In genomic region chr6:15427360-15428070, GRCh38 we compare ENCODE assay signal across 10 cellular contexts.
DNase-seq lines count a peak whose midpoint lies in the region; ATAC-seq, FAIRE-seq and TF ChIP-seq lines count a peak whose summit lies in the region.
"Had no signal": no experiment of that assay in that cellular context is flagged by ENCODE, and none has a peak within 500 bp of the region (broad histone marks: within the 10 kb centered on the region; RNA-seq: fewer than 3 reads in every experiment).

No MANE protein-coding gene starts in this region.

- H3K27ac ChIP-seq in C4-2B (peak overlapping the region; percentile 47; the same call in 1 of the 2 replicates), RWPE1 (no peak overlapping the region), iPS-18a (ENCODE audit: low read length) (peak overlapping the region; percentile 32), kidney (ENCODE audit: low read depth in 2 of 2, low read length in 2 of 2) (no peak overlapping the region)
- H3K27ac ChIP-seq: upper lobe of left lung had no signal

- H3K4me3 ChIP-seq in HFF-Myc (replicated peaks; ENCODE audit: low read depth, low read length) (no peak overlapping the region), iPS-18a (ENCODE audit: low read length) (no peak overlapping the region), kidney (ENCODE audit: low read length in 2 of 2) (no peak overlapping the region)
- H3K4me3 ChIP-seq: upper lobe of left lung had no signal

- FAIRE-seq in kidney (lab: Jason Lieb, UNC), result no peak

- in situ Hi-C loops in ACHN (cut with HindIII; ENCODE audit: low pct_ligation_motif_present, low pct_unique_long_range_greater_than_20kb, low sequenced_read_pairs), result no loop called here

- CTCF ChIA-PET in RWPE1 (lab: Yijun Ruan, JAX), result no interaction called here

- POLR2A ChIA-PET in RWPE1 (lab: Yijun Ruan, JAX; ENCODE audit: low non-redundant PET), result no interaction called here

- ATAC-seq in HG03565 (IDR thresholded peaks at IDR 0.05; ENCODE audit: unreplicated experiment), result no peak

- TF ChIP-seq CTCF in C4-2B (conservative IDR thresholded peaks at IDR 0.05), result no peak
- no peak for TF ChIP-seq CTCF in HFF-Myc (IDR thresholded peaks at IDR 0.05; ENCODE audit: low read depth, low read length, missing control alignments)
- no peak for TF ChIP-seq CTCF in RWPE1 (conservative IDR thresholded peaks at IDR 0.05; ENCODE audit: low read depth)
- TF ChIP-seq CTCF in kidney (IDR thresholded peaks at IDR 0.05; ENCODE audit: borderline replicate concordance, extremely low read depth, insufficient read depth), result no peak

- H3K36me3 ChIP-seq in iPS-18a (ENCODE audit: control insufficient read depth, low read depth, low read length) (no peaks in the 10 kb centered on the region), kidney (ENCODE audit: control insufficient read depth in 1 of 2, insufficient read depth in 2 of 2, low read length in 2 of 2) (no peaks in the 10 kb centered on the region)
- H3K36me3 ChIP-seq: upper lobe of left lung had no signal

- no peaks in the 10 kb centered on the region for H3K27me3 ChIP-seq in iPS-18a (ENCODE audit: control insufficient read depth, insufficient read depth, low read length)
- H3K27me3 ChIP-seq: upper lobe of left lung had no signal

- DNase-seq in HFF-Myc (ENCODE audit: extremely low read depth, low read depth) (peak; percentile 75), RWPE1 (ENCODE audit: low spot score) (peak; percentile 4), ACHN (no peak), kidney (no peak), 8988T (no peak)
- DNase-seq: NCI-H1105, upper lobe of left lung had no signal

- H3K4me1 ChIP-seq in iPS-18a (ENCODE audit: control insufficient read depth, low read depth, low read length) (peaks cover 68% of the 10 kb centered on the region), kidney (ENCODE audit: control insufficient read depth in 1 of 2, insufficient read depth in 1 of 2, low read depth in 1 of 2, low read length in 2 of 2) (peaks cover 0 to 7% of the 10 kb centered on the region in 2 donors)

- H3K9me3 ChIP-seq in iPS-18a (ENCODE audit: control insufficient read depth, low read depth, low read length) (no peaks in the 10 kb centered on the region), kidney (ENCODE audit: control insufficient read depth in 1 of 2, low read length in 2 of 2) (no peaks in the 10 kb centered on the region)
- H3K9me3 ChIP-seq: upper lobe of left lung had no signal

- peak overlapping the region; percentile 30 for H3K9ac ChIP-seq in iPS-18a (ENCODE audit: low read length)
- H3K9ac ChIP-seq in kidney (ENCODE audit: low read length in 2 of 2), result no peak overlapping the region

- intact Hi-C loops in kidney (cut with DNase I), result no loop called here

Comparison
In these comparisons a context has a peak if more than half of its experiments do, and no peak if none do; other contexts are left out.
1. H3K27ac ChIP-seq: peak in C4-2B (single experiment) and iPS-18a (single experiment); none in RWPE1 (single experiment) and kidney (0 of 2).
2. DNase-seq: peak in HFF-Myc (single experiment) and RWPE1 (single experiment); none in ACHN (single experiment), kidney (single experiment) and 8988T (single experiment).